ENCODE assay signal across 23 cellular contexts in genomic region chr2:199282309-199282708, GRCh38.
"Had no signal": no experiment of that assay in that cellular context is flagged by ENCODE, and none has a peak within 500 bp of the region (broad histone marks: within the 10 kb centered on the region; RNA-seq: fewer than 3 reads in every experiment).

No MANE protein-coding gene starts in this region.

- H3K36me3 ChIP-seq: left lung, lower lobe of right lung, ovary, right atrium auricular region, right lobe of liver, tibial nerve, uterus had no signal

- H3K4me2 ChIP-seq: smooth muscle cell had no signal

- H3K27ac ChIP-seq: left lung, lower lobe of right lung, ovary, right atrium auricular region, right lobe of liver, tibial nerve, uterus had no signal

- FAIRE-seq: keratinocyte had no signal

- ATAC-seq: left cardiac atrium; left lung; lower lobe of right lung; natural killer cell; right lobe of liver; stimulated activated memory B cell treated with anti-CD40 and anti-IgM and Interleukin-4, amounts not matched to agents 10 μg/mL and 1 μg/mL and 100 μg/mL, for 72 hours; stimulated activated naive CD8-positive, alpha-beta T cell treated with anti-CD3 and anti-CD28 coated beads, Interleukin-15, amount 100 ng/mL, for 72 hours had no signal

- H3K9me3 ChIP-seq: lower lobe of right lung, ovary, right atrium auricular region, tibial nerve, uterus had no signal

- H3K4me1 ChIP-seq: left lung, lower lobe of right lung, right atrium auricular region, right lobe of liver, tibial nerve, uterus had no signal

- H3K27me3 ChIP-seq: left lung, ovary, right atrium auricular region, right lobe of liver, tibial nerve, uterus had no signal

- H3K4me3 ChIP-seq: left lung, lower lobe of right lung, ovary, right atrium auricular region, right lobe of liver, smooth muscle cell, tibial nerve, uterus had no signal

- DNase-seq: kidney glomerular epithelial cell; left cardiac atrium; left lung; lower lobe of right lung; mammary epithelial cell; mesendoderm; naive B cell; natural killer cell; ovary; right lobe of liver; stimulated activated CD4-positive, alpha-beta T cell treated with anti-CD3 and anti-CD28 coated beads, Interleukin-1b, Interleukin-23, amount 100 ng/mL, for 48 hours; stimulated activated CD4-positive, alpha-beta T cell treated with anti-CD3 and anti-CD28 coated beads, Interleukin-2, amount 100 ng/mL, for 48 hours; stimulated activated CD4-positive, alpha-beta T cell treated with anti-CD3 and anti-CD28 coated beads, Interleukin-4, amount 100 ng/mL, for 4 hours; stimulated activated CD8-positive, alpha-beta memory T cell treated with anti-CD3 and anti-CD28 coated beads, Interleukin-4, amount 100 ng/mL, for 48 hours; stimulated activated naive CD4-positive, alpha-beta T cell treated with Interleukin-2 at 50 U/mL for 16 hours; stimulated activated naive CD8-positive, alpha-beta T cell treated with anti-CD3 and anti-CD28 coated beads, Interleukin-15, amount 100 ng/mL, for 72 hours; substantia nigra; uterus had no signal
